ENCODE assay signal across 29 cellular contexts in the genomic region with DNA sequence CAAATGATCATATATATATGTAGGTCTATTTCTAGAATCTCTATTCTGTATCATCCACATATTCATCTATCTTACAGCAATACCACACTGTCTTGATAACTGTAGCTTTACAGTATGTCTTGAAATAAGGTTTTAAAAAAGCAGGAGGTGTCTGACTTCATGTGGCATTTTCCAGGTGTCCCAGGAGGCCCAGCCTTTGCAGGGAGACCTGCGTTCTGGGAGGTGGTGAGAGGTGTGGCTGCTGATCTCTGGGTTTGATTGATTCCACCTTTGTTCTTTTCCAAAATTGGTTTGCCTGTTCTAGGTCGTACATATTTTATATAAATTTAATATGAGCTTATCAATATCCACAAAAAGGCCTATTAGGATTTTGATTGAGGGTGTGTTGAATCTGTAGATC. TPM values are rescaled to one million over a fixed set of nuclear protein-coding genes. Genes with fewer than 3 reads are reported as not detected.
"Had no signal": no experiment of that assay in that cellular context is flagged by ENCODE, and none has a peak within 500 bp of the region (broad histone marks: within the 10 kb centered on the region; RNA-seq: fewer than 3 reads in every experiment).

No MANE protein-coding gene starts in this region.

- DNase-seq: stimulated activated CD4-positive, alpha-beta T cell treated with anti-CD3 and anti-CD28 coated beads, Interleukin-2, amount 100 ng/mL, for 48 hours; stimulated activated CD4-positive, alpha-beta T cell treated with anti-CD3 and anti-CD28 coated beads, Interleukin-4, amount 100 ng/mL, for 1 hour; stimulated activated CD4-positive, alpha-beta T cell treated with anti-CD3 and anti-CD28 coated beads, Interleukin-4, amount 100 ng/mL, for 24 hours; stimulated activated CD4-positive, alpha-beta T cell treated with anti-CD3 and anti-CD28 coated beads, Interleukin-4, amount 100 ng/mL, for 4 hours; stimulated activated CD8-positive, alpha-beta memory T cell treated with anti-CD3 and anti-CD28 coated beads, Interleukin-4, amount 100 ng/mL, for 48 hours; stimulated activated naive B cell treated with anti-CD40 and anti-IgM and Interleukin-4, amounts not matched to agents 10 μg/mL and 1 μg/mL and 100 μg/mL, for 72 hours; stimulated activated naive CD4-positive, alpha-beta T cell; stimulated activated naive CD4-positive, alpha-beta T cell treated with Interleukin-2 at 50 U/mL for 16 hours; stimulated activated naive CD8-positive, alpha-beta T cell treated with anti-CD3 and anti-CD28 coated beads, Interleukin-15, amount 100 ng/mL, for 72 hours; stimulated activated naive CD8-positive, alpha-beta T cell treated with anti-CD3 and anti-CD28 coated beads, Interleukin-15, Interleukin-2, amounts not matched to agents 100 U/mL and 50 U/mL, for 24 hours; stomach; substantia nigra; testis; thyroid gland; tibial artery; transverse colon; trophoblast cell; upper lobe of left lung; upper lobe of right lung; uterus had no signal

- H3K27me3 ChIP-seq: testis, thyroid gland, upper lobe of left lung, upper lobe of right lung, vagina had no signal

- H3K4me1 Mint-ChIP-seq: stimulated activated effector memory CD8-positive, alpha-beta T cell treated with anti-CD3 and anti-CD28 coated beads, Interleukin-12 subunit alpha, Interleukin-12 subunit beta, amount 100 ng/mL, for 72 hours; stimulated activated memory B cell treated with anti-CD40 and anti-IgM and Interleukin-4, amounts not matched to agents 10 μg/mL and 1 μg/mL and 100 μg/mL, for 72 hours; stimulated activated naive B cell treated with anti-CD40 and anti-IgM and Interleukin-4, amounts not matched to agents 10 μg/mL and 1 μg/mL and 100 μg/mL, for 72 hours; stimulated activated naive CD8-positive, alpha-beta T cell treated with anti-CD3 and anti-CD28 coated beads, Interleukin-15, amount 100 ng/mL, for 72 hours had no signal

- H3K36me3 ChIP-seq: stomach, suprapubic skin, thoracic aorta, thyroid gland, tibial artery, tibial nerve, transverse colon, upper lobe of left lung, upper lobe of right lung, uterus, vagina had no signal

- H3K4me3 ChIP-seq: stomach, suprapubic skin, testis, thoracic aorta, thyroid gland, tibial artery, tibial nerve, transverse colon, upper lobe of left lung, upper lobe of right lung, uterus, vagina had no signal

- H3K4me3 Mint-ChIP-seq: stimulated activated effector memory CD8-positive, alpha-beta T cell treated with anti-CD3 and anti-CD28 coated beads, Interleukin-12 subunit alpha, Interleukin-12 subunit beta, amount 100 ng/mL, for 72 hours; stimulated activated memory B cell treated with anti-CD40 and anti-IgM and Interleukin-4, amounts not matched to agents 10 μg/mL and 1 μg/mL and 100 μg/mL, for 72 hours; stimulated activated naive B cell treated with anti-CD40 and anti-IgM and Interleukin-4, amounts not matched to agents 10 μg/mL and 1 μg/mL and 100 μg/mL, for 72 hours; stimulated activated naive CD8-positive, alpha-beta T cell treated with anti-CD3 and anti-CD28 coated beads, Interleukin-15, amount 100 ng/mL, for 72 hours; stimulated activated naive CD8-positive, alpha-beta T cell treated with anti-CD3 and anti-CD28 coated beads, Interleukin-15, Interleukin-2, amounts not matched to agents 100 ng/mL and 50 ng/mL, for 24 hours had no signal

- H3K27ac Mint-ChIP-seq: stimulated activated effector memory CD8-positive, alpha-beta T cell treated with anti-CD3 and anti-CD28 coated beads, Interleukin-12 subunit alpha, Interleukin-12 subunit beta, amount 100 ng/mL, for 72 hours; stimulated activated memory B cell treated with anti-CD40 and anti-IgM and Interleukin-4, amounts not matched to agents 10 μg/mL and 1 μg/mL and 100 μg/mL, for 72 hours; stimulated activated naive B cell treated with anti-CD40 and anti-IgM and Interleukin-4, amounts not matched to agents 10 μg/mL and 1 μg/mL and 100 μg/mL, for 72 hours; stimulated activated naive CD8-positive, alpha-beta T cell treated with anti-CD3 and anti-CD28 coated beads, Interleukin-15, Interleukin-2, amounts not matched to agents 100 ng/mL and 50 ng/mL, for 24 hours had no signal

- H3K36me3 Mint-ChIP-seq: stimulated activated effector memory CD8-positive, alpha-beta T cell treated with anti-CD3 and anti-CD28 coated beads, Interleukin-12 subunit alpha, Interleukin-12 subunit beta, amount 100 ng/mL, for 72 hours; stimulated activated memory B cell treated with anti-CD40 and anti-IgM and Interleukin-4, amounts not matched to agents 10 μg/mL and 1 μg/mL and 100 μg/mL, for 72 hours; stimulated activated naive B cell treated with anti-CD40 and anti-IgM and Interleukin-4, amounts not matched to agents 10 μg/mL and 1 μg/mL and 100 μg/mL, for 72 hours had no signal

- H3K4me1 ChIP-seq: stomach, suprapubic skin, testis, thyroid gland, tibial artery, tibial nerve, transverse colon, upper lobe of left lung, upper lobe of right lung, uterus, vagina had no signal

- H3K27ac ChIP-seq: stomach, suprapubic skin, testis, thoracic aorta, thyroid gland, tibial artery, tibial nerve, transverse colon, upper lobe of left lung, upper lobe of right lung, uterus, vagina had no signal

- ATAC-seq: stimulated activated memory B cell treated with anti-CD40 and anti-IgM and Interleukin-4, amounts not matched to agents 10 μg/mL and 1 μg/mL and 100 μg/mL, for 72 hours; stimulated activated naive B cell treated with anti-CD40 and anti-IgM and Interleukin-4, amounts not matched to agents 10 μg/mL and 1 μg/mL and 100 μg/mL, for 72 hours; stimulated activated naive CD8-positive, alpha-beta T cell treated with anti-CD3 and anti-CD28 coated beads, Interleukin-15, amount 100 ng/mL, for 72 hours; stimulated activated naive CD8-positive, alpha-beta T cell treated with anti-CD3 and anti-CD28 coated beads, Interleukin-15, Interleukin-2, amounts not matched to agents 100 U/mL and 50 U/mL, for 24 hours had no signal

- H3K9me3 ChIP-seq: stomach, suprapubic skin, testis, thoracic aorta, thyroid gland, tibial artery, tibial nerve, transverse colon, upper lobe of left lung, upper lobe of right lung, uterus, vagina had no signal

- H3K9me3 Mint-ChIP-seq: stimulated activated effector memory CD8-positive, alpha-beta T cell treated with anti-CD3 and anti-CD28 coated beads, Interleukin-12 subunit alpha, Interleukin-12 subunit beta, amount 100 ng/mL, for 72 hours; stimulated activated memory B cell treated with anti-CD40 and anti-IgM and Interleukin-4, amounts not matched to agents 10 μg/mL and 1 μg/mL and 100 μg/mL, for 72 hours; stimulated activated naive B cell treated with anti-CD40 and anti-IgM and Interleukin-4, amounts not matched to agents 10 μg/mL and 1 μg/mL and 100 μg/mL, for 72 hours; stimulated activated naive CD8-positive, alpha-beta T cell treated with anti-CD3 and anti-CD28 coated beads, Interleukin-15, amount 100 ng/mL, for 72 hours; stimulated activated naive CD8-positive, alpha-beta T cell treated with anti-CD3 and anti-CD28 coated beads, Interleukin-15, Interleukin-2, amounts not matched to agents 100 ng/mL and 50 ng/mL, for 24 hours had no signal

RNA-seq across cellular contexts. Expression of a gene that starts 26.6 kb away (rescaled TPM):
- total RNA-seq: subcutaneous adipose tissue, suprapubic skin, thoracic aorta, thyroid gland, tibial nerve, upper lobe of left lung, upper lobe of right lung, ureter had no signal
